In the genomic region with DNA sequence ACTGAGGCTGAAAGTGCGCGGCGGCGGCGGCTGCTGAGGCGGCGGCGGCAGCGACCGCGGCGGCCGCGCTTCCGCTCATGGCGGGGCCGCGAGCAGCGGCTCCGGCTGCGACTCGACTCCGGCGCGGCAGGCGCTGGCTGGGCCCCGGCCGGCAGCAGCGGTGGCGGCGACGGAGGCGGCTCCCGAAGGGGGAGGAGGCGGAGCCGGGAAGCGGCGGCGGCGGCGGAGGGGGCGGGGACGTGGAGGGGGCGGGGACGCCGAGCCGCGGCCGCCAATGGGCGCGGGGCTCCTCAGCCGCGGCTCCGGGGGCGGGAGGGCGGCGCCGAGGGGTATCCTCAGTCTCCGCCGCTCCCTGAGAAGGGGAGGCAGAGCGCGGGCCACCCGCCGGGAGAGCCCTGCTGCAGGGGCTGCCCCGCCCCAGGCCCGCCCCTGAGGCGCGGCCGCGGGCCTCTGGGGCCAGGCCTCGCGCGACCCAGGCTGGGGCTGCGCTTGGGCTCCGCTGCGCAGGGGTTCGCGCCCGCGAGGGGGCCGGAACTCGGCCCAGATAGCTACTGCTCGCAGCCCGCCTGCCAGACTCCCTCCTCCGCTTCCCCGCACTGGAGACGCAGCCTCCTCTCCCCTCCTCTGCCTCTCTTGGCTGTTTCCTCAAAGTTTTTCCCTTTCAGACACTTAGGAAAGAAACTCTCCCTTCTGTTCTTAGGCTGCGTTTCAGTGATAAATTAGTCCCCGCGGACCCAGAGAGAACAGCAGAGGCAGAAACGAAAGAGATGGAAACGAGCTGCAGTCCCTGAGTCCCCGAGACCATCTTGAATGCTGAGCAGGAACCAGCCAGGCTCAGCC, we compare ENCODE assay signal across 1 cellular context.
A peak's percentile ranks its signal among the peaks of the same experiment; 100 is the strongest.
TF ChIP-seq lines count a peak whose summit lies in the region.

No MANE protein-coding gene starts in this region.

TF ChIP-seq in K562, 482 proteins besides CTCF, POLR2A, EP300 and RAD21 (continued from another document and continues in another):
- TF ChIP-seq ZZZ3 (IDR thresholded peaks at IDR 0.05) (no peak), DDX20 (tag; IDR thresholded peaks at IDR 0.05; ENCODE audit: low read depth) (no peak), NFE2 (IDR thresholded peaks at IDR 0.05; ENCODE audit: low read depth) (no peak), ZFPM2 (CRISPR knock-in tag; IDR thresholded peaks at IDR 0.05) (no peak), MIER1 (IDR thresholded peaks at IDR 0.05; ENCODE audit: low read depth) (no peak), ARNT (IDR thresholded peaks at IDR 0.05) (0 out of 4 replicates have a peak, but pooled peaks of 1 of the 2 experiments have one; percentile 28), GABPA (tag; conservative IDR thresholded peaks at IDR 0.05; ENCODE audit: low read depth) (peak; percentile 14; the same call in 1 of the 2 replicates), GABPB2 (CRISPR knock-in tag; conservative IDR thresholded peaks at IDR 0.05) (no peak), ZFP36 (IDR thresholded peaks at IDR 0.05; ENCODE audit: low read depth, low read length, partially characterized antibody) (no peak), TCFL5 (CRISPR knock-in tag; conservative IDR thresholded peaks at IDR 0.05) (no peak), STAT5B (CRISPR knock-in tag; IDR thresholded peaks at IDR 0.05) (no peak), SIX5 (IDR thresholded peaks at IDR 0.05; ENCODE audit: borderline replicate concordance in 1 of 2, insufficient read depth in 1 of 2, low read depth in 1 of 2, low read length in 2 of 2) (no peak), NFIC (IDR thresholded peaks at IDR 0.05) (no peak), ZNF507 (tag; conservative IDR thresholded peaks at IDR 0.05) (no peak), RB1 (IDR thresholded peaks at IDR 0.05; ENCODE audit: low read depth) (peak; percentile 56), ZNF589 (CRISPR knock-in tag; IDR thresholded peaks at IDR 0.05; ENCODE audit: low read depth) (no peak), TSC22D4 (tag; IDR thresholded peaks at IDR 0.05) (no peak), SRSF7 (optimal IDR thresholded peaks at IDR 0.05; ENCODE audit: low read depth, low read length) (no peak), ZNF445 (CRISPR knock-in tag; IDR thresholded peaks at IDR 0.05; ENCODE audit: low read depth) (no peak), SMAD4 (CRISPR knock-in tag; conservative IDR thresholded peaks at IDR 0.05) (peak; percentile 59; the same call in 1 of the 2 replicates), HNRNPL (IDR thresholded peaks at IDR 0.05; ENCODE audit: low read depth, low read length) (no peak), NFIX (CRISPR knock-in tag; IDR thresholded peaks at IDR 0.05; ENCODE audit: low read depth) (no peak), NFYB (IDR thresholded peaks at IDR 0.05; ENCODE audit: extremely low read depth, insufficient read length) (no peak), HNRNPLL (IDR thresholded peaks at IDR 0.05; ENCODE audit: low read depth, low read length, poor library complexity, severe bottlenecking) (peak; percentile 20), ZNF12 (CRISPR knock-in tag; IDR thresholded peaks at IDR 0.05) (no peak), NR2F6 (CRISPR knock-in tag; IDR thresholded peaks at IDR 0.05) (no peak), LARP7 (IDR thresholded peaks at IDR 0.05) (no peak), ZNF3 (CRISPR knock-in tag; IDR thresholded peaks at IDR 0.05) (no peak), SRSF9 (IDR thresholded peaks at IDR 0.05; ENCODE audit: borderline replicate concordance, low read depth, low read length) (no peak), CBX8 (IDR thresholded peaks at IDR 0.05; ENCODE audit: borderline replicate concordance, extremely low read depth, low read depth, low read length, poor library complexity, severe bottlenecking) (no peak), TOE1 (IDR thresholded peaks at IDR 0.05; ENCODE audit: borderline replicate concordance) (no peak), TOE1 (CRISPR knock-in tag; IDR thresholded peaks at IDR 0.05; ENCODE audit: borderline replicate concordance, low read depth) (no peak)
- TF ChIP-seq, protein P1, sequence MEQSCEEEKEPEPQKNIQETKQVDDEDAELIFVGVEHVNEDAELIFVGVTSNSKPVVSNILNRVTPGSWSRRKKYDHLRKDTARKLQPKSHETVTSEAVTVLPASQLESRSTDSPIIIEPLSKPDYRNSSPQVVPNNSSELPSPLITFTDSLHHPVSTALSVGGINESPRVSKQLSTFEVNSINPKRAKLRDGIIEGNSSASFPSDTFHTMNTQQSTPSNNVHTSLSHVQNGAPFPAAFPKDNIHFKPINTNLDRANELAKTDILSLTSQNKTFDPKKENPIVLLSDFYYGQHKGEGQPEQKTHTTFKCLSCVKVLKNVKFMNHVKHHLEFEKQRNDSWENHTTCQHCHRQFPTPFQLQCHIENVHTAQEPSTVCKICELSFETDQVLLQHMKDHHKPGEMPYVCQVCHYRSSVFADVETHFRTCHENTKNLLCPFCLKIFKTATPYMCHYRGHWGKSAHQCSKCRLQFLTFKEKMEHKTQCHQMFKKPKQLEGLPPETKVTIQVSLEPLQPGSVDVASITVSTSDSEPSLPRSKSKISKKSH (CRISPR knock-in tag; IDR thresholded peaks at IDR 0.05) = no peak
- TF ChIP-seq, protein P2, sequence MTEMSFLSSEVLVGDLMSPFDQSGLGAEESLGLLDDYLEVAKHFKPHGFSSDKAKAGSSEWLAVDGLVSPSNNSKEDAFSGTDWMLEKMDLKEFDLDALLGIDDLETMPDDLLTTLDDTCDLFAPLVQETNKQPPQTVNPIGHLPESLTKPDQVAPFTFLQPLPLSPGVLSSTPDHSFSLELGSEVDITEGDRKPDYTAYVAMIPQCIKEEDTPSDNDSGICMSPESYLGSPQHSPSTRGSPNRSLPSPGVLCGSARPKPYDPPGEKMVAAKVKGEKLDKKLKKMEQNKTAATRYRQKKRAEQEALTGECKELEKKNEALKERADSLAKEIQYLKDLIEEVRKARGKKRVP (CRISPR knock-in tag; IDR thresholded peaks at IDR 0.05) = no peak
- TF ChIP-seq, protein P3, sequence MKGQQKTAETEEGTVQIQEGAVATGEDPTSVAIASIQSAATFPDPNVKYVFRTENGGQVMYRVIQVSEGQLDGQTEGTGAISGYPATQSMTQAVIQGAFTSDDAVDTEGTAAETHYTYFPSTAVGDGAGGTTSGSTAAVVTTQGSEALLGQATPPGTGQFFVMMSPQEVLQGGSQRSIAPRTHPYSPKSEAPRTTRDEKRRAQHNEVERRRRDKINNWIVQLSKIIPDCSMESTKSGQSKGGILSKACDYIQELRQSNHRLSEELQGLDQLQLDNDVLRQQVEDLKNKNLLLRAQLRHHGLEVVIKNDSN (CRISPR knock-in tag; IDR thresholded peaks at IDR 0.05) = no peak
- TF ChIP-seq, protein P4, sequence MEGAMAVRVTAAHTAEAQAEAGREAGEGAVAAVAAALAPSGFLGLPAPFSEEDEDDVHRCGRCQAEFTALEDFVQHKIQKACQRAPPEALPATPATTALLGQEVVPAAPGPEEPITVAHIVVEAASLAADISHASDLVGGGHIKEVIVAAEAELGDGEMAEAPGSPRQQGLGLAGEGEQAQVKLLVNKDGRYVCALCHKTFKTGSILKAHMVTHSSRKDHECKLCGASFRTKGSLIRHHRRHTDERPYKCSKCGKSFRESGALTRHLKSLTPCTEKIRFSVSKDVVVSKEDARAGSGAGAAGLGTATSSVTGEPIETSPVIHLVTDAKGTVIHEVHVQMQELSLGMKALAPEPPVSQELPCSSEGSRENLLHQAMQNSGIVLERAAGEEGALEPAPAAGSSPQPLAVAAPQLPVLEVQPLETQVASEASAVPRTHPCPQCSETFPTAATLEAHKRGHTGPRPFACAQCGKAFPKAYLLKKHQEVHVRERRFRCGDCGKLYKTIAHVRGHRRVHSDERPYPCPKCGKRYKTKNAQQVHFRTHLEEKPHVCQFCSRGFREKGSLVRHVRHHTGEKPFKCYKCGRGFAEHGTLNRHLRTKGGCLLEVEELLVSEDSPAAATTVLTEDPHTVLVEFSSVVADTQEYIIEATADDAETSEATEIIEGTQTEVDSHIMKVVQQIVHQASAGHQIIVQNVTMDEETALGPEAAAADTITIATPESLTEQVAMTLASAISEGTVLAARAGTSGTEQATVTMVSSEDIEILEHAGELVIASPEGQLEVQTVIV (CRISPR knock-in tag; IDR thresholded peaks at IDR 0.05; ENCODE audit: borderline replicate concordance) = no peak
- TF ChIP-seq, protein P5, sequence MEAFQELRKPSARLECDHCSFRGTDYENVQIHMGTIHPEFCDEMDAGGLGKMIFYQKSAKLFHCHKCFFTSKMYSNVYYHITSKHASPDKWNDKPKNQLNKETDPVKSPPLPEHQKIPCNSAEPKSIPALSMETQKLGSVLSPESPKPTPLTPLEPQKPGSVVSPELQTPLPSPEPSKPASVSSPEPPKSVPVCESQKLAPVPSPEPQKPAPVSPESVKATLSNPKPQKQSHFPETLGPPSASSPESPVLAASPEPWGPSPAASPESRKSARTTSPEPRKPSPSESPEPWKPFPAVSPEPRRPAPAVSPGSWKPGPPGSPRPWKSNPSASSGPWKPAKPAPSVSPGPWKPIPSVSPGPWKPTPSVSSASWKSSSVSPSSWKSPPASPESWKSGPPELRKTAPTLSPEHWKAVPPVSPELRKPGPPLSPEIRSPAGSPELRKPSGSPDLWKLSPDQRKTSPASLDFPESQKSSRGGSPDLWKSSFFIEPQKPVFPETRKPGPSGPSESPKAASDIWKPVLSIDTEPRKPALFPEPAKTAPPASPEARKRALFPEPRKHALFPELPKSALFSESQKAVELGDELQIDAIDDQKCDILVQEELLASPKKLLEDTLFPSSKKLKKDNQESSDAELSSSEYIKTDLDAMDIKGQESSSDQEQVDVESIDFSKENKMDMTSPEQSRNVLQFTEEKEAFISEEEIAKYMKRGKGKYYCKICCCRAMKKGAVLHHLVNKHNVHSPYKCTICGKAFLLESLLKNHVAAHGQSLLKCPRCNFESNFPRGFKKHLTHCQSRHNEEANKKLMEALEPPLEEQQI (IDR thresholded peaks at IDR 0.05) = no peak
- TF ChIP-seq, protein P6, sequence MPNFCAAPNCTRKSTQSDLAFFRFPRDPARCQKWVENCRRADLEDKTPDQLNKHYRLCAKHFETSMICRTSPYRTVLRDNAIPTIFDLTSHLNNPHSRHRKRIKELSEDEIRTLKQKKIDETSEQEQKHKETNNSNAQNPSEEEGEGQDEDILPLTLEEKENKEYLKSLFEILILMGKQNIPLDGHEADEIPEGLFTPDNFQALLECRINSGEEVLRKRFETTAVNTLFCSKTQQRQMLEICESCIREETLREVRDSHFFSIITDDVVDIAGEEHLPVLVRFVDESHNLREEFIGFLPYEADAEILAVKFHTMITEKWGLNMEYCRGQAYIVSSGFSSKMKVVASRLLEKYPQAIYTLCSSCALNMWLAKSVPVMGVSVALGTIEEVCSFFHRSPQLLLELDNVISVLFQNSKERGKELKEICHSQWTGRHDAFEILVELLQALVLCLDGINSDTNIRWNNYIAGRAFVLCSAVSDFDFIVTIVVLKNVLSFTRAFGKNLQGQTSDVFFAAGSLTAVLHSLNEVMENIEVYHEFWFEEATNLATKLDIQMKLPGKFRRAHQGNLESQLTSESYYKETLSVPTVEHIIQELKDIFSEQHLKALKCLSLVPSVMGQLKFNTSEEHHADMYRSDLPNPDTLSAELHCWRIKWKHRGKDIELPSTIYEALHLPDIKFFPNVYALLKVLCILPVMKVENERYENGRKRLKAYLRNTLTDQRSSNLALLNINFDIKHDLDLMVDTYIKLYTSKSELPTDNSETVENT (CRISPR knock-in tag; IDR thresholded peaks at IDR 0.05) = no peak
- TF ChIP-seq, protein P7, sequence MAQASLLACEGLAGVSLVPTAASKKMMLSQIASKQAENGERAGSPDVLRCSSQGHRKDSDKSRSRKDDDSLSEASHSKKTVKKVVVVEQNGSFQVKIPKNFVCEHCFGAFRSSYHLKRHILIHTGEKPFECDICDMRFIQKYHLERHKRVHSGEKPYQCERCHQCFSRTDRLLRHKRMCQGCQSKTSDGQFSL (CRISPR knock-in tag; IDR thresholded peaks at IDR 0.05) = no peak
- TF ChIP-seq, protein P7 (tag; IDR thresholded peaks at IDR 0.05) = no peak
- TF ChIP-seq, protein P8, sequence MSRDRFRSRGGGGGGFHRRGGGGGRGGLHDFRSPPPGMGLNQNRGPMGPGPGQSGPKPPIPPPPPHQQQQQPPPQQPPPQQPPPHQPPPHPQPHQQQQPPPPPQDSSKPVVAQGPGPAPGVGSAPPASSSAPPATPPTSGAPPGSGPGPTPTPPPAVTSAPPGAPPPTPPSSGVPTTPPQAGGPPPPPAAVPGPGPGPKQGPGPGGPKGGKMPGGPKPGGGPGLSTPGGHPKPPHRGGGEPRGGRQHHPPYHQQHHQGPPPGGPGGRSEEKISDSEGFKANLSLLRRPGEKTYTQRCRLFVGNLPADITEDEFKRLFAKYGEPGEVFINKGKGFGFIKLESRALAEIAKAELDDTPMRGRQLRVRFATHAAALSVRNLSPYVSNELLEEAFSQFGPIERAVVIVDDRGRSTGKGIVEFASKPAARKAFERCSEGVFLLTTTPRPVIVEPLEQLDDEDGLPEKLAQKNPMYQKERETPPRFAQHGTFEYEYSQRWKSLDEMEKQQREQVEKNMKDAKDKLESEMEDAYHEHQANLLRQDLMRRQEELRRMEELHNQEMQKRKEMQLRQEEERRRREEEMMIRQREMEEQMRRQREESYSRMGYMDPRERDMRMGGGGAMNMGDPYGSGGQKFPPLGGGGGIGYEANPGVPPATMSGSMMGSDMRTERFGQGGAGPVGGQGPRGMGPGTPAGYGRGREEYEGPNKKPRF (IDR thresholded peaks at IDR 0.05; ENCODE audit: low read depth, low read length) = no peak
- TF ChIP-seq, protein P9, sequence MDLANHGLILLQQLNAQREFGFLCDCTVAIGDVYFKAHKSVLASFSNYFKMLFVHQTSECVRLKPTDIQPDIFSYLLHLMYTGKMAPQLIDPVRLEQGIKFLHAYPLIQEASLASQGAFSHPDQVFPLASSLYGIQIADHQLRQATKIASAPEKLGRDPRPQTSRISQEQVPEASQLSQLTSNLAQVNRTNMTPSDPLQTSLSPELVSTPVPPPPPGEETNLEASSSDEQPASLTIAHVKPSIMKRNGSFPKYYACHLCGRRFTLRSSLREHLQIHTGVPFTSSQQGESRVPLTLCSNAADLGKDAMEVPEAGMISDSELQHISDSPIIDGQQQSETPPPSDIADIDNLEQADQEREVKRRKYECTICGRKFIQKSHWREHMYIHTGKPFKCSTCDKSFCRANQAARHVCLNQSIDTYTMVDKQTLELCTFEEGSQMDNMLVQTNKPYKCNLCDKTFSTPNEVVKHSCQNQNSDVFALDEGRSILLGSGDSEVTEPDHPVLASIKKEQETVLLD (IDR thresholded peaks at IDR 0.05) = no peak
- TF ChIP-seq, protein P10, sequence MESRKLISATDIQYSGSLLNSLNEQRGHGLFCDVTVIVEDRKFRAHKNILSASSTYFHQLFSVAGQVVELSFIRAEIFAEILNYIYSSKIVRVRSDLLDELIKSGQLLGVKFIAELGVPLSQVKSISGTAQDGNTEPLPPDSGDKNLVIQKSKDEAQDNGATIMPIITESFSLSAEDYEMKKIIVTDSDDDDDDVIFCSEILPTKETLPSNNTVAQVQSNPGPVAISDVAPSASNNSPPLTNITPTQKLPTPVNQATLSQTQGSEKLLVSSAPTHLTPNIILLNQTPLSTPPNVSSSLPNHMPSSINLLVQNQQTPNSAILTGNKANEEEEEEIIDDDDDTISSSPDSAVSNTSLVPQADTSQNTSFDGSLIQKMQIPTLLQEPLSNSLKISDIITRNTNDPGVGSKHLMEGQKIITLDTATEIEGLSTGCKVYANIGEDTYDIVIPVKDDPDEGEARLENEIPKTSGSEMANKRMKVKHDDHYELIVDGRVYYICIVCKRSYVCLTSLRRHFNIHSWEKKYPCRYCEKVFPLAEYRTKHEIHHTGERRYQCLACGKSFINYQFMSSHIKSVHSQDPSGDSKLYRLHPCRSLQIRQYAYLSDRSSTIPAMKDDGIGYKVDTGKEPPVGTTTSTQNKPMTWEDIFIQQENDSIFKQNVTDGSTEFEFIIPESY (CRISPR knock-in tag; IDR thresholded peaks at IDR 0.05) = no peak
